ENCODE assay signal across 8 cellular contexts in the genomic region with DNA sequence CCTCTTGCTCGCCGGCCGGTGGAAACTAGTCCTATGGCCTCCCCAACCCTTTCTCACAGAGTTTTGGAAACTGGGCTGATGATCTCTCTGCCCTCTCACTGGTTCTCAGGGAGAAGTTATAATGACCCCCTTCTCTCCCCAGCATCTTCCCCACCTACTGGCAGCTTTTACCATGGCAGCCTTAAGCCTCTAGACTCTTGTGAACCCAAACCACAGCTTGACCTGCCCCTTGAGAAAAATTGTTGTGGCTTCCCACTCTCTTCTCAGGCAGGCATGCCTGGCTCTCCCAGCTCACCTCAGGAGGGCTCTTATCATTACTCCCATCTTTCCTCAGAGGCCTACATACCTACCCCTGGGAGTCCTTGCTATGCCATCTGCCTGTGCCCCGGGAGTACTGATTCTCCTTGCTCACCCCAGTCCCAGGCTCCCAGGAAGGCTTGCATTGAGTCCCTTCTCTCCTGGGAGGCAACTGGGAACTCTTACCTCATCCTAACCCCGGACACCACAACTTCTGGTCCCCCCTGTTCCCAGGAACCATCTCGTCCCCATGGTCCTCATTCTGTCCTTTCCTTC. TPM values are rescaled to one million over a fixed set of nuclear protein-coding genes. Genes with fewer than 3 reads are reported as not detected.
DNase-seq lines count a peak whose midpoint lies in the region; ATAC-seq and TF ChIP-seq lines count a peak whose summit lies in the region.

No MANE protein-coding gene starts in this region.

- H3K27ac Mint-ChIP-seq in Calu3 (ENCODE audit: unreplicated experiment), result peak overlapping the region; percentile 87
- peak overlapping the region; percentile 100 for H3K27ac Mint-ChIP-seq in activated T-helper 1 cell treated with anti-CD3 and anti-CD28 coated beads, Interleukin-12 subunit alpha, Interleukin-12 subunit beta, Interleukin-2, Interleukin-4 antibody, amounts not matched to agents 30 ng/mL and 10 ng/mL and 1 ng/mL, durations not matched to agents 14 hours and 24 hours and 36 hours

- no peaks in the 10 kb centered on the region for H3K27me3 Mint-ChIP-seq in Calu3 (ENCODE audit: unreplicated experiment)
- no peaks in the 10 kb centered on the region for H3K27me3 Mint-ChIP-seq in activated T-helper 1 cell treated with anti-CD3 and anti-CD28 coated beads, Interleukin-12 subunit alpha, Interleukin-12 subunit beta, Interleukin-2, Interleukin-4 antibody, amounts not matched to agents 30 ng/mL and 10 ng/mL and 1 ng/mL, durations not matched to agents 14 hours and 24 hours and 36 hours (ENCODE audit: insufficient read depth)

- no TSS peak for BruUV-seq in Calu3 (replicated peaks; lab: Mats Ljungman, UMichigan)

- H3K36me3 Mint-ChIP-seq in Calu3 (ENCODE audit: insufficient read depth, unreplicated experiment), result peaks cover 45% of the 10 kb centered on the region
- peaks cover 38% of the 10 kb centered on the region for H3K36me3 Mint-ChIP-seq in activated T-helper 1 cell treated with anti-CD3 and anti-CD28 coated beads, Interleukin-12 subunit alpha, Interleukin-12 subunit beta, Interleukin-2, Interleukin-4 antibody, amounts not matched to agents 30 ng/mL and 10 ng/mL and 1 ng/mL, durations not matched to agents 14 hours and 24 hours and 36 hours (ENCODE audit: low read depth)

- no peaks in the 10 kb centered on the region for H3K9me3 Mint-ChIP-seq in Calu3 (ENCODE audit: low read depth, unreplicated experiment)
- H3K9me3 Mint-ChIP-seq in activated T-helper 1 cell treated with anti-CD3 and anti-CD28 coated beads, Interleukin-12 subunit alpha, Interleukin-12 subunit beta, Interleukin-2, Interleukin-4 antibody, amounts not matched to agents 30 ng/mL and 10 ng/mL and 1 ng/mL, durations not matched to agents 14 hours and 24 hours and 36 hours, result no peaks in the 10 kb centered on the region

- H3K4me1 Mint-ChIP-seq in Calu3 (ENCODE audit: low read depth, unreplicated experiment), result peaks cover 40% of the 10 kb centered on the region
- peaks cover 39% of the 10 kb centered on the region for H3K4me1 Mint-ChIP-seq in activated T-helper 1 cell treated with anti-CD3 and anti-CD28 coated beads, Interleukin-12 subunit alpha, Interleukin-12 subunit beta, Interleukin-2, Interleukin-4 antibody, amounts not matched to agents 30 ng/mL and 10 ng/mL and 1 ng/mL, durations not matched to agents 14 hours and 24 hours and 36 hours (ENCODE audit: low read depth)

- ATAC-seq in HG02885 (IDR thresholded peaks at IDR 0.05; ENCODE audit: poor library complexity, unreplicated experiment) (peak; percentile 38), GM21381 (IDR thresholded peaks at IDR 0.05; ENCODE audit: unreplicated experiment) (no peak), GM18907 (IDR thresholded peaks at IDR 0.05; ENCODE audit: unreplicated experiment) (no peak)

- no peak for DNase-seq in Calu3
- DNase-seq in activated T-helper 1 cell treated with anti-CD3 and anti-CD28 coated beads, Interleukin-12 subunit alpha, Interleukin-12 subunit beta, Interleukin-2, Interleukin-4 antibody, amounts not matched to agents 30 ng/mL and 10 ng/mL and 1 ng/mL, durations not matched to agents 14 hours and 24 hours and 36 hours (ENCODE audit: low spot score), result no peak
- DNase-seq in kidney glomerular epithelial cell (lab: John Stamatoyannopoulos, UW), result peak; percentile 43
- DNase-seq in NCI-H1694 (lab: John Stamatoyannopoulos, UW), result no peak
- DNase-seq in dedifferentiated amniotic fluid mesenchymal stem cell (ENCODE audit: extremely low spot score), result no peak

- peak overlapping the region; percentile 85 for H3K4me3 Mint-ChIP-seq in Calu3 (ENCODE audit: low read depth, unreplicated experiment)
- H3K4me3 Mint-ChIP-seq in activated T-helper 1 cell treated with anti-CD3 and anti-CD28 coated beads, Interleukin-12 subunit alpha, Interleukin-12 subunit beta, Interleukin-2, Interleukin-4 antibody, amounts not matched to agents 30 ng/mL and 10 ng/mL and 1 ng/mL, durations not matched to agents 14 hours and 24 hours and 36 hours, result peak overlapping the region; percentile 100

- CTCF ChIA-PET in Calu3 (lab: Charles Lee), result interaction anchor here (0.8 to 1.2 kb wide), 3 partner anchors 9 to 39 kb away, joined by 3 to 4 read pairs (median 3); no protein-coding TSS in a partner anchor

- intact Hi-C loops in Calu3 (cut with micrococcal nuclease; ENCODE audit: unreplicated experiment), result no loop called here
- intact Hi-C loops in activated T-helper 1 cell treated with anti-CD3 and anti-CD28 coated beads, Interleukin-12 subunit alpha, Interleukin-12 subunit beta, Interleukin-2, Interleukin-4 antibody, amounts not matched to agents 30 ng/mL and 10 ng/mL and 1 ng/mL, durations not matched to agents 14 hours and 24 hours and 36 hours (cut with micrococcal nuclease), result loop anchor here (5.0 kb wide), 1 partner anchor 210 kb away; a partner anchor contains a TSS

- TF ChIP-seq CTCF in Calu3 (IDR thresholded peaks at IDR 0.05; ENCODE audit: unreplicated experiment), result peak; percentile 15

RNA-seq across cellular contexts. Expression of a gene that starts 1.6 kb away (rescaled TPM):
- 38.7 and 42.5 TPM in 2 replicates for total RNA-seq in Calu3 (2022)
- total RNA-seq in activated T-helper 1 cell treated with anti-CD3 and anti-CD28 coated beads, Interleukin-12 subunit alpha, Interleukin-12 subunit beta, Interleukin-2, Interleukin-4 antibody, amounts not matched to agents 30 ng/mL and 10 ng/mL and 1 ng/mL, durations not matched to agents 14 hours and 24 hours and 36 hours, result 37.6 and 39.6 TPM in 2 replicates

RNA-seq across cellular contexts. Expression of a gene that starts 38.7 kb away (rescaled TPM):
- 410 and 460 TPM in 2 replicates for total RNA-seq in Calu3 (2022)
- 258 and 268 TPM in 2 replicates for total RNA-seq in activated T-helper 1 cell treated with anti-CD3 and anti-CD28 coated beads, Interleukin-12 subunit alpha, Interleukin-12 subunit beta, Interleukin-2, Interleukin-4 antibody, amounts not matched to agents 30 ng/mL and 10 ng/mL and 1 ng/mL, durations not matched to agents 14 hours and 24 hours and 36 hours

RNA-seq across cellular contexts. Expression of a gene that starts 38.8 kb away (rescaled TPM):
- total RNA-seq in Calu3 (2022), result 47.5 and 48.8 TPM in 2 replicates
- 62.1 and 62.6 TPM in 2 replicates for total RNA-seq in activated T-helper 1 cell treated with anti-CD3 and anti-CD28 coated beads, Interleukin-12 subunit alpha, Interleukin-12 subunit beta, Interleukin-2, Interleukin-4 antibody, amounts not matched to agents 30 ng/mL and 10 ng/mL and 1 ng/mL, durations not matched to agents 14 hours and 24 hours and 36 hours

RNA-seq across cellular contexts. Expression of a gene that starts 51.9 kb away (rescaled TPM):
- total RNA-seq in Calu3 (2022), result 31.4 and 34.2 TPM in 2 replicates
- 4.4 and 5.0 TPM in 2 replicates for total RNA-seq in activated T-helper 1 cell treated with anti-CD3 and anti-CD28 coated beads, Interleukin-12 subunit alpha, Interleukin-12 subunit beta, Interleukin-2, Interleukin-4 antibody, amounts not matched to agents 30 ng/mL and 10 ng/mL and 1 ng/mL, durations not matched to agents 14 hours and 24 hours and 36 hours
